ENCODE assay signal across 1 cellular context in the genomic region with DNA sequence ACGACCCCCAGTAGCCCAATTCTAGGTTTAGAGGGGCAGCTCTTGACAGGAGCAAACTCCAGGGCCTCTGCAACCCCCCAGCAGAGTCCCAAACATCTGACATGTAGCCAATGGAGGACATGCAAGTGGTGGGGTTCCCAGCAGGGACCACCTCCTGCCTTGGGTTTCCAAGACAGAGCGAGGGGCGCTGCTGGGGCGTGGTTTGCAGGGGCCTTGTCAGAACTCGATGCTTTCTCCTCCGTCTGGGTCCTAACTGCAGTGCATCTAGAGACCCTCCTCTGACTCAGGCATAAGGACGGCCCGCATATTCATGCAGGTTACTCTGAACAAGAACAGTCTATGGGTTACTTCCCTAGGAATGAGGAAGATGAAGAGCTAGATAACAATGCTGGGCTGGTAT.
TF ChIP-seq lines count a peak whose summit lies in the region.

No MANE protein-coding gene starts in this region.

TF ChIP-seq in H1, 55 proteins besides CTCF, POLR2A, EP300 and RAD21:
- no peak for TF ChIP-seq POLR2AphosphoS5 (IDR thresholded peaks at IDR 0.05; ENCODE audit: low read depth, low read length)
- no peak for TF ChIP-seq KDM5A (IDR thresholded peaks at IDR 0.05; ENCODE audit: low read length)
- no peak for TF ChIP-seq CEBPB (IDR thresholded peaks at IDR 0.05; ENCODE audit: low read depth, low read length)
- TF ChIP-seq RNF2 (IDR thresholded peaks at IDR 0.05; ENCODE audit: borderline replicate concordance, low read depth, low read length, missing control alignments, poor library complexity, severe bottlenecking): no peak
- TF ChIP-seq, protein P1, sequence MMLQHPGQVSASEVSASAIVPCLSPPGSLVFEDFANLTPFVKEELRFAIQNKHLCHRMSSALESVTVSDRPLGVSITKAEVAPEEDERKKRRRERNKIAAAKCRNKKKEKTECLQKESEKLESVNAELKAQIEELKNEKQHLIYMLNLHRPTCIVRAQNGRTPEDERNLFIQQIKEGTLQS (IDR thresholded peaks at IDR 0.05; ENCODE audit: insufficient read depth, low read depth, low read length): no peak
- TF ChIP-seq TAF1 (IDR thresholded peaks at IDR 0.05; ENCODE audit: low read depth, low read length): no peak
- no peak for TF ChIP-seq SUZ12 (IDR thresholded peaks at IDR 0.05; ENCODE audit: low read length)
- TF ChIP-seq CBX8 (IDR thresholded peaks at IDR 0.05; ENCODE audit: borderline replicate concordance, low read depth, low read length): no peak
- TF ChIP-seq, protein P2, sequence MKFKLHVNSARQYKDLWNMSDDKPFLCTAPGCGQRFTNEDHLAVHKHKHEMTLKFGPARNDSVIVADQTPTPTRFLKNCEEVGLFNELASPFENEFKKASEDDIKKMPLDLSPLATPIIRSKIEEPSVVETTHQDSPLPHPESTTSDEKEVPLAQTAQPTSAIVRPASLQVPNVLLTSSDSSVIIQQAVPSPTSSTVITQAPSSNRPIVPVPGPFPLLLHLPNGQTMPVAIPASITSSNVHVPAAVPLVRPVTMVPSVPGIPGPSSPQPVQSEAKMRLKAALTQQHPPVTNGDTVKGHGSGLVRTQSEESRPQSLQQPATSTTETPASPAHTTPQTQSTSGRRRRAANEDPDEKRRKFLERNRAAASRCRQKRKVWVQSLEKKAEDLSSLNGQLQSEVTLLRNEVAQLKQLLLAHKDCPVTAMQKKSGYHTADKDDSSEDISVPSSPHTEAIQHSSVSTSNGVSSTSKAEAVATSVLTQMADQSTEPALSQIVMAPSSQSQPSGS (IDR thresholded peaks at IDR 0.05; ENCODE audit: low read length): no peak
- TF ChIP-seq JUN (IDR thresholded peaks at IDR 0.05; ENCODE audit: low read depth, low read length): no peak
- no peak for TF ChIP-seq TAF7 (optimal IDR thresholded peaks at IDR 0.05; ENCODE audit: borderline replicate concordance, low read depth, low read length)
- TF ChIP-seq SRF (IDR thresholded peaks at IDR 0.05; ENCODE audit: low read depth, low read length): no peak
- TF ChIP-seq ZNF274 (IDR thresholded peaks at IDR 0.05; ENCODE audit: borderline replicate concordance, extremely low read depth, low read length): no peak
- TF ChIP-seq YY1 (IDR thresholded peaks at IDR 0.05; ENCODE audit: low read depth, low read length): no peak
- TF ChIP-seq MAFK (IDR thresholded peaks at IDR 0.05; ENCODE audit: low read depth, low read length): no peak
- TF ChIP-seq HDAC2 (IDR thresholded peaks at IDR 0.05; ENCODE audit: borderline replicate concordance in 1 of 2, low read depth in 2 of 2, low read length in 2 of 2): no peak
- no peak for TF ChIP-seq CREB1 (IDR thresholded peaks at IDR 0.05)
- no peak for TF ChIP-seq SIRT6 (IDR thresholded peaks at IDR 0.05; ENCODE audit: low read length)
- TF ChIP-seq RBBP5 (IDR thresholded peaks at IDR 0.05; ENCODE audit: borderline replicate concordance, low read depth, low read length): no peak
- no peak for TF ChIP-seq ASH2L (IDR thresholded peaks at IDR 0.05; ENCODE audit: low read length)
